ENCODE assay signal across 1 cellular context in the genomic region with DNA sequence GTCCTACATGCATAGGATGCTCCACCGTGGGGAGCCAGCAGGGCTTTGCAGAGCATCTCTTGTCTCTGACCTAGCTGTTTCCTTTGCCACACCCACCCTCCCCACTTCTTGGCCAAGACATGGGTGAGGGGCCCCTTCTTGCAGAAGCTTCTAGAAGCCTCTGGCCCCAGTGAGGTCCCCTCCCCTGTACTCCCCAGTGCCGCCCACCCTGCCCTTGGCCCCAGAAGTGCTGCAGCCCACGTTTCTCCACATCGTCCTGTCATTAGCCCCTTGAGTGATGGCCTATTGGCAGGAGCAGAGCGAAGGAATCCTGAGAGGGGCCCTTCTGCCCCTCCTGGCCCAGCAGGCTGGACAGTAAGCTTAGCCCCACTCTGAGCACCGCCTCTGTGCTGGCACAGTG.
TF ChIP-seq lines count a peak whose summit lies in the region.

No MANE protein-coding gene starts in this region.

TF ChIP-seq in WTC11, 78 proteins besides CTCF, POLR2A, EP300 and RAD21 (continued from another document):
- TF ChIP-seq, protein P1, sequence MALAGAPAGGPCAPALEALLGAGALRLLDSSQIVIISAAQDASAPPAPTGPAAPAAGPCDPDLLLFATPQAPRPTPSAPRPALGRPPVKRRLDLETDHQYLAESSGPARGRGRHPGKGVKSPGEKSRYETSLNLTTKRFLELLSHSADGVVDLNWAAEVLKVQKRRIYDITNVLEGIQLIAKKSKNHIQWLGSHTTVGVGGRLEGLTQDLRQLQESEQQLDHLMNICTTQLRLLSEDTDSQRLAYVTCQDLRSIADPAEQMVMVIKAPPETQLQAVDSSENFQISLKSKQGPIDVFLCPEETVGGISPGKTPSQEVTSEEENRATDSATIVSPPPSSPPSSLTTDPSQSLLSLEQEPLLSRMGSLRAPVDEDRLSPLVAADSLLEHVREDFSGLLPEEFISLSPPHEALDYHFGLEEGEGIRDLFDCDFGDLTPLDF (CRISPR knock-in tag; IDR thresholded peaks at IDR 0.05) = no peak
- TF ChIP-seq ATF3 (CRISPR knock-in tag; conservative IDR thresholded peaks at IDR 0.05) (no peak), TEAD4 (CRISPR knock-in tag; IDR thresholded peaks at IDR 0.05) (no peak), TP53 (CRISPR knock-in tag; IDR thresholded peaks at IDR 0.05) (no peak), ETV6 (CRISPR knock-in tag; IDR thresholded peaks at IDR 0.05) (no peak), TEAD1 (CRISPR knock-in tag; IDR thresholded peaks at IDR 0.05) (no peak)
- TF ChIP-seq, protein P2, sequence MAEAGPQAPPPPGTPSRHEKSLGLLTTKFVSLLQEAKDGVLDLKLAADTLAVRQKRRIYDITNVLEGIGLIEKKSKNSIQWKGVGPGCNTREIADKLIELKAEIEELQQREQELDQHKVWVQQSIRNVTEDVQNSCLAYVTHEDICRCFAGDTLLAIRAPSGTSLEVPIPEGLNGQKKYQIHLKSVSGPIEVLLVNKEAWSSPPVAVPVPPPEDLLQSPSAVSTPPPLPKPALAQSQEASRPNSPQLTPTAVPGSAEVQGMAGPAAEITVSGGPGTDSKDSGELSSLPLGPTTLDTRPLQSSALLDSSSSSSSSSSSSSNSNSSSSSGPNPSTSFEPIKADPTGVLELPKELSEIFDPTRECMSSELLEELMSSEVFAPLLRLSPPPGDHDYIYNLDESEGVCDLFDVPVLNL (CRISPR knock-in tag; IDR thresholded peaks at IDR 0.05; ENCODE audit: borderline replicate concordance, low read depth) = no peak
- TF ChIP-seq, protein P3, sequence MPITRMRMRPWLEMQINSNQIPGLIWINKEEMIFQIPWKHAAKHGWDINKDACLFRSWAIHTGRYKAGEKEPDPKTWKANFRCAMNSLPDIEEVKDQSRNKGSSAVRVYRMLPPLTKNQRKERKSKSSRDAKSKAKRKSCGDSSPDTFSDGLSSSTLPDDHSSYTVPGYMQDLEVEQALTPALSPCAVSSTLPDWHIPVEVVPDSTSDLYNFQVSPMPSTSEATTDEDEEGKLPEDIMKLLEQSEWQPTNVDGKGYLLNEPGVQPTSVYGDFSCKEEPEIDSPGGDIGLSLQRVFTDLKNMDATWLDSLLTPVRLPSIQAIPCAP (CRISPR knock-in tag; IDR thresholded peaks at IDR 0.05) = no peak
- TF ChIP-seq, protein P4, sequence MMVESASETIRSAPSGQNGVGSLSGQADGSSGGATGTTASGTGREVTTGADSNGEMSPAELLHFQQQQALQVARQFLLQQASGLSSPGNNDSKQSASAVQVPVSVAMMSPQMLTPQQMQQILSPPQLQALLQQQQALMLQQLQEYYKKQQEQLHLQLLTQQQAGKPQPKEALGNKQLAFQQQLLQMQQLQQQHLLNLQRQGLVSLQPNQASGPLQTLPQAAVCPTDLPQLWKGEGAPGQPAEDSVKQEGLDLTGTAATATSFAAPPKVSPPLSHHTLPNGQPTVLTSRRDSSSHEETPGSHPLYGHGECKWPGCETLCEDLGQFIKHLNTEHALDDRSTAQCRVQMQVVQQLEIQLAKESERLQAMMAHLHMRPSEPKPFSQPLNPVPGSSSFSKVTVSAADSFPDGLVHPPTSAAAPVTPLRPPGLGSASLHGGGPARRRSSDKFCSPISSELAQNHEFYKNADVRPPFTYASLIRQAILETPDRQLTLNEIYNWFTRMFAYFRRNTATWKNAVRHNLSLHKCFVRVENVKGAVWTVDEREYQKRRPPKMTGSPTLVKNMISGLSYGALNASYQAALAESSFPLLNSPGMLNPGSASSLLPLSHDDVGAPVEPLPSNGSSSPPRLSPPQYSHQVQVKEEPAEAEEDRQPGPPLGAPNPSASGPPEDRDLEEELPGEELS (CRISPR knock-in tag; IDR thresholded peaks at IDR 0.05) = no peak
